In genomic region chr6:111984516-111985201, GRCh38 we compare ENCODE assay signal across 15 cellular contexts.
A peak's percentile ranks its signal among the peaks of the same experiment; 100 is the strongest.
DNase-seq lines count a peak whose midpoint lies in the region; ATAC-seq, FAIRE-seq and TF ChIP-seq lines count a peak whose summit lies in the region.
"Had no signal": no experiment of that assay in that cellular context is flagged by ENCODE, and none has a peak within 500 bp of the region (broad histone marks: within the 10 kb centered on the region; RNA-seq: fewer than 3 reads in every experiment).

No MANE protein-coding gene starts in this region.

- H3K27me3 Mint-ChIP-seq in activated CD8-positive, alpha-beta T cell treated with anti-CD3 and anti-CD28 coated beads for 36 hours, result no peaks in the 10 kb centered on the region

- H3K27me3 ChIP-seq in fibroblast of lung (ENCODE audit: control insufficient read depth, insufficient read depth, low read length), result no peaks in the 10 kb centered on the region
- H3K27me3 ChIP-seq in skeletal muscle satellite cell (ENCODE audit: control insufficient read depth, insufficient read depth, low read length), result no peaks in the 10 kb centered on the region
- no peaks in the 10 kb centered on the region for H3K27me3 ChIP-seq in colonic mucosa

- no peaks in the 10 kb centered on the region for H4K20me1 ChIP-seq in fibroblast of lung (ENCODE audit: control insufficient read depth, extremely low read depth, insufficient read depth, low read length)

- no peak for TF ChIP-seq POLR2A in GM12892 (IDR thresholded peaks at IDR 0.05; ENCODE audit: low read depth, low read length)

- peaks cover 19% of the 10 kb centered on the region for H3K4me1 ChIP-seq in fibroblast of lung (ENCODE audit: control insufficient read depth, extremely low read depth, insufficient read depth, low read length)
- H3K4me1 ChIP-seq in skeletal muscle satellite cell (ENCODE audit: control insufficient read depth, insufficient read depth, low read length), result peaks cover 33% of the 10 kb centered on the region
- H3K4me1 ChIP-seq in colonic mucosa, result no peaks in the 10 kb centered on the region

- H3K4me3 Mint-ChIP-seq in activated CD8-positive, alpha-beta T cell treated with anti-CD3 and anti-CD28 coated beads for 36 hours, result no peak overlapping the region

- no peaks in the 10 kb centered on the region for H3K9me3 ChIP-seq in fibroblast of lung (ENCODE audit: control insufficient read depth, insufficient read depth, low read depth, low read length)
- no peaks in the 10 kb centered on the region for H3K9me3 ChIP-seq in skeletal muscle satellite cell (replicated peaks; ENCODE audit: low read length)
- H3K9me3 ChIP-seq in colonic mucosa, result no peaks in the 10 kb centered on the region
- H3K9me3 ChIP-seq: left ventricle myocardium inferior had no signal

- intact Hi-C loops in activated CD8-positive, alpha-beta T cell treated with anti-CD3 and anti-CD28 coated beads for 36 hours (cut with micrococcal nuclease), result no loop called here
- intact Hi-C loops in left ventricle myocardium superior (cut with micrococcal nuclease), result no loop called here
- intact Hi-C loops in colonic mucosa (cut with DNase I), result no loop called here

- peak overlapping the region; percentile 88 for H3K27ac Mint-ChIP-seq in activated CD8-positive, alpha-beta T cell treated with anti-CD3 and anti-CD28 coated beads for 36 hours

- ATAC-seq in activated CD8-positive, alpha-beta T cell treated with anti-CD3 and anti-CD28 coated beads for 36 hours, result no peak
- ATAC-seq in left ventricle myocardium superior, result no peak
- ATAC-seq: Right ventricle myocardium inferior had no signal

- TF ChIP-seq CTCF in activated CD8-positive, alpha-beta T cell treated with anti-CD3 and anti-CD28 coated beads for 36 hours (IDR thresholded peaks at IDR 0.05), result no peak
- TF ChIP-seq CTCF in fibroblast of lung (conservative IDR thresholded peaks at IDR 0.05 in 1 of 2, IDR thresholded peaks at IDR 0.05 in 1 of 2; ENCODE audit: low read depth in 1 of 2, low read length in 2 of 2) (no peak), colonic mucosa (IDR thresholded peaks at IDR 0.05) (no peak)

- POLR2A ChIA-PET in activated CD8-positive, alpha-beta T cell treated with anti-CD3 and anti-CD28 coated beads for 36 hours (lab: Charles Lee), result interaction anchor here (0.8 to 1.6 kb wide), 9 partner anchors 9 to 225 kb away, joined by 3 to 5 read pairs (median 3); partner anchors contain the start of gene FYN

- H3K4me1 Mint-ChIP-seq in activated CD8-positive, alpha-beta T cell treated with anti-CD3 and anti-CD28 coated beads for 36 hours (ENCODE audit: low read depth), result peaks cover 83% of the 10 kb centered on the region

- no peaks in the 10 kb centered on the region for H3K79me2 ChIP-seq in fibroblast of lung (ENCODE audit: control insufficient read depth, insufficient read depth, low read length)

- no peak overlapping the region for H2AFZ ChIP-seq in fibroblast of lung (ENCODE audit: low read length)

- H3K27ac ChIP-seq in fibroblast of lung (ENCODE audit: insufficient read depth, low read length) (peak overlapping the region; percentile 36), colonic mucosa (no peak overlapping the region)
- H3K27ac ChIP-seq: left ventricle myocardium inferior had no signal

- peaks cover 9% of the 10 kb centered on the region for H3K9me3 Mint-ChIP-seq in activated CD8-positive, alpha-beta T cell treated with anti-CD3 and anti-CD28 coated beads for 36 hours

- no peak overlapping the region for H3K4me3 ChIP-seq in fibroblast of lung (replicated peaks in 1 of 4; ENCODE audit: control extremely low read depth in 1 of 4, insufficient read depth in 1 of 4, low read depth in 3 of 4, low read length in 4 of 4)
- H3K4me3 ChIP-seq in skeletal muscle satellite cell (ENCODE audit: low read length), result no peak overlapping the region
- no peak overlapping the region for H3K4me3 ChIP-seq in colonic mucosa
- H3K4me3 ChIP-seq: left ventricle myocardium inferior had no signal

- CTCF ChIA-PET in activated CD8-positive, alpha-beta T cell treated with anti-CD3 and anti-CD28 coated beads for 36 hours (lab: Charles Lee), result interaction anchor here (0.7 to 3.3 kb wide), 9 partner anchors 8 to 181 kb away, joined by 3 to 19 read pairs (median 3); partner anchors contain the start of gene FYN

- FAIRE-seq in GM12892 (lab: Jason Lieb, UNC), result no peak
- FAIRE-seq: endometrium, TTC549 had no signal

- DNase-seq in activated CD8-positive, alpha-beta memory T cell treated with anti-CD3 and anti-CD28 coated beads for 24 hours, result peak; percentile 54
- no peak for DNase-seq in activated CD8-positive, alpha-beta memory T cell treated with anti-CD3 and anti-CD28 coated beads, Interleukin-2, amount 50 U/mL, for 4 hours
- no peak for DNase-seq in activated CD8-positive, alpha-beta T cell treated with anti-CD3 and anti-CD28 coated beads for 36 hours
- DNase-seq in fibroblast of lung (ENCODE audit: low read depth in 2 of 2), result no peak
- no peak for DNase-seq in left ventricle myocardium superior
- no peak for DNase-seq in colonic mucosa
- no peak for DNase-seq in GM12892 (ENCODE audit: insufficient read length)
- DNase-seq: activated CD8-positive, alpha-beta memory T cell treated with anti-CD3 and anti-CD28 coated beads, Interleukin-2, amount 50 U/mL, for 48 hours; DMS 273 treated with DMSO at 0.1 percent for 48 hours; left ventricle myocardium inferior; NCI-H524 treated with DMSO at 0.1 percent for 48 hours had no signal

- peaks cover 11% of the 10 kb centered on the region for H3K36me3 Mint-ChIP-seq in activated CD8-positive, alpha-beta T cell treated with anti-CD3 and anti-CD28 coated beads for 36 hours (ENCODE audit: low read depth)

- no peak overlapping the region for H3K4me2 ChIP-seq in fibroblast of lung (ENCODE audit: extremely low read depth, insufficient read depth, low read length)
- no peak overlapping the region for H3K4me2 ChIP-seq in skeletal muscle satellite cell (ENCODE audit: low read length)

- no peak overlapping the region for H3K9ac ChIP-seq in fibroblast of lung (ENCODE audit: insufficient read depth, low read length)
- H3K9ac ChIP-seq in skeletal muscle satellite cell (ENCODE audit: low read depth, low read length), result peak overlapping the region; percentile 44
- no peak overlapping the region for H3K9ac ChIP-seq in colonic mucosa (ENCODE audit: low read depth in 2 of 2, low read length in 2 of 2)

- H3K36me3 ChIP-seq in fibroblast of lung (ENCODE audit: control insufficient read depth, insufficient read depth, low read length) (no peaks in the 10 kb centered on the region), skeletal muscle satellite cell (ENCODE audit: insufficient read depth, low read length) (no peaks in the 10 kb centered on the region), colonic mucosa (no peaks in the 10 kb centered on the region)
- H3K36me3 ChIP-seq: left ventricle myocardium inferior had no signal
